Comparison of ENCODE assay signal across 9 cellular contexts in genomic region chr1:159914252-159915018, GRCh38. TPM values are rescaled to one million over a fixed set of nuclear protein-coding genes. Genes with fewer than 3 reads are reported as not detected.
A peak's percentile ranks its signal among the peaks of the same experiment; 100 is the strongest.
DNase-seq lines count a peak whose midpoint lies in the region; ATAC-seq and TF ChIP-seq lines count a peak whose summit lies in the region.
"Had no signal": no experiment of that assay in that cellular context is flagged by ENCODE, and none has a peak within 500 bp of the region (broad histone marks: within the 10 kb centered on the region; RNA-seq: fewer than 3 reads in every experiment).

No MANE protein-coding gene starts in this region.

- POLR2A ChIA-PET in activated B cell treated with CpG ODN at 0.5 μM for 24 hours (lab: Charles Lee) = no interaction called here

- no peak for ATAC-seq in activated CD8-positive, alpha-beta memory T cell treated with anti-CD3 and anti-CD28 coated beads, Interleukin-2, amount 10 ng/mL, durations not matched to agents 7 days and 5 days
- ATAC-seq in activated B cell treated with CpG ODN at 0.5 μM for 24 hours (ENCODE audit: low read depth) (no peak), lower lobe of right lung (peak; percentile 46 to 56), upper lobe of right lung (peak; percentile 37), HG03159 (IDR thresholded peaks at IDR 0.05; ENCODE audit: unreplicated experiment) (no peak)

- peaks cover 23% of the 10 kb centered on the region for H3K36me3 Mint-ChIP-seq in activated CD8-positive, alpha-beta memory T cell treated with anti-CD3 and anti-CD28 coated beads, Interleukin-2, amount 10 ng/mL, durations not matched to agents 7 days and 5 days
- H3K36me3 Mint-ChIP-seq in activated B cell treated with CpG ODN at 0.5 μM for 24 hours (ENCODE audit: low read depth) = peaks cover 43% of the 10 kb centered on the region

- DNase-seq in activated CD8-positive, alpha-beta memory T cell treated with anti-CD3 and anti-CD28 coated beads, Interleukin-2, amount 10 ng/mL, durations not matched to agents 7 days and 5 days = no peak
- no peak for DNase-seq in activated CD8-positive, alpha-beta memory T cell treated with anti-CD3 and anti-CD28 coated beads, Interleukin-2, amount 50 U/mL, for 48 hours
- DNase-seq in activated B cell treated with CpG ODN at 0.5 μM for 24 hours (no peak), lower lobe of right lung (no peak), upper lobe of right lung (peak; percentile 57), tibial artery (no peak), cortex of kidney (lab: John Stamatoyannopoulos, UW) (no peak)
- DNase-seq: NCI-H1092 had no signal

- peaks cover 65% of the 10 kb centered on the region for H3K4me1 Mint-ChIP-seq in activated CD8-positive, alpha-beta memory T cell treated with anti-CD3 and anti-CD28 coated beads, Interleukin-2, amount 10 ng/mL, durations not matched to agents 7 days and 5 days
- H3K4me1 Mint-ChIP-seq in activated B cell treated with CpG ODN at 0.5 μM for 24 hours = peaks cover 70% of the 10 kb centered on the region

- CTCF ChIA-PET in activated CD8-positive, alpha-beta memory T cell treated with anti-CD3 and anti-CD28 coated beads, Interleukin-2, amount 10 ng/mL, durations not matched to agents 7 days and 5 days (lab: Charles Lee) = interaction anchor here (2.0 to 2.2 kb wide), 2 partner anchors 10 to 93 kb away, joined by 4 to 6 read pairs; partner anchors contain the start of gene TAGLN2
- CTCF ChIA-PET in activated B cell treated with CpG ODN at 0.5 μM for 24 hours (lab: Charles Lee) = no interaction called here

- no peak for TF ChIP-seq CTCF in activated B cell treated with CpG ODN at 0.5 μM for 24 hours (IDR thresholded peaks at IDR 0.05)
- TF ChIP-seq CTCF in lower lobe of right lung (IDR thresholded peaks at IDR 0.05) = no peak
- no peak for TF ChIP-seq CTCF in upper lobe of right lung (IDR thresholded peaks at IDR 0.05)
- TF ChIP-seq CTCF in tibial artery (IDR thresholded peaks at IDR 0.05) = no peak

- peaks cover 30% of the 10 kb centered on the region for H3K36me3 ChIP-seq in lower lobe of right lung
- peaks cover 31% of the 10 kb centered on the region for H3K36me3 ChIP-seq in upper lobe of right lung
- peaks cover 14 to 22% (median 19%) of the 10 kb centered on the region in 3 donors for H3K36me3 ChIP-seq in tibial artery

- H3K4me3 ChIP-seq in lower lobe of right lung (no peak overlapping the region), upper lobe of right lung (no peak overlapping the region), tibial artery (no peak overlapping the region)

- intact Hi-C loops in activated B cell treated with CpG ODN at 0.5 μM for 24 hours (cut with micrococcal nuclease) = no loop called here
- intact Hi-C loops in lower lobe of right lung (cut with DNase I) = no loop called here
- intact Hi-C loops in upper lobe of right lung (cut with DNase I) = no loop called here
- intact Hi-C loops in tibial artery (cut with DNase I; ENCODE audit: low total_unique reads) = no loop called here

- no peak overlapping the region for H3K4me3 Mint-ChIP-seq in activated CD8-positive, alpha-beta memory T cell treated with anti-CD3 and anti-CD28 coated beads, Interleukin-2, amount 10 ng/mL, durations not matched to agents 7 days and 5 days
- H3K4me3 Mint-ChIP-seq in activated B cell treated with CpG ODN at 0.5 μM for 24 hours = no peak overlapping the region

- H3K9me3 ChIP-seq in lower lobe of right lung = no peaks in the 10 kb centered on the region
- no peaks in the 10 kb centered on the region for H3K9me3 ChIP-seq in upper lobe of right lung
- no peaks in the 10 kb centered on the region for H3K9me3 ChIP-seq in tibial artery

- H3K4me1 ChIP-seq in lower lobe of right lung = peaks cover 76% of the 10 kb centered on the region
- peaks cover 67% of the 10 kb centered on the region for H3K4me1 ChIP-seq in upper lobe of right lung
- H3K4me1 ChIP-seq in tibial artery = peaks cover 0 to 46% (median 31%) of the 10 kb centered on the region in 4 donors

- H3K27ac ChIP-seq in lower lobe of right lung (peak overlapping the region; percentile 84), upper lobe of right lung (peak overlapping the region; percentile 42), tibial artery (no peak overlapping the region)

- H3K27me3 ChIP-seq in lower lobe of right lung (ENCODE audit: low read depth) = no peaks in the 10 kb centered on the region
- no peaks in the 10 kb centered on the region for H3K27me3 ChIP-seq in upper lobe of right lung
- no peaks in the 10 kb centered on the region for H3K27me3 ChIP-seq in tibial artery

- peak overlapping the region; percentile 3 for H3K27ac Mint-ChIP-seq in activated CD8-positive, alpha-beta memory T cell treated with anti-CD3 and anti-CD28 coated beads, Interleukin-2, amount 10 ng/mL, durations not matched to agents 7 days and 5 days
- peak overlapping the region; percentile 27 for H3K27ac Mint-ChIP-seq in activated B cell treated with CpG ODN at 0.5 μM for 24 hours

- no peaks in the 10 kb centered on the region for H3K9me3 Mint-ChIP-seq in activated CD8-positive, alpha-beta memory T cell treated with anti-CD3 and anti-CD28 coated beads, Interleukin-2, amount 10 ng/mL, durations not matched to agents 7 days and 5 days (ENCODE audit: low read depth)
- no peaks in the 10 kb centered on the region for H3K9me3 Mint-ChIP-seq in activated B cell treated with CpG ODN at 0.5 μM for 24 hours

- no peaks in the 10 kb centered on the region for H3K27me3 Mint-ChIP-seq in activated CD8-positive, alpha-beta memory T cell treated with anti-CD3 and anti-CD28 coated beads, Interleukin-2, amount 10 ng/mL, durations not matched to agents 7 days and 5 days
- no peaks in the 10 kb centered on the region for H3K27me3 Mint-ChIP-seq in activated B cell treated with CpG ODN at 0.5 μM for 24 hours

RNA-seq across cellular contexts. Expression of gene TAGLN2, which starts 10.9 kb away (rescaled TPM):
- total RNA-seq in activated CD8-positive, alpha-beta memory T cell treated with anti-CD3 and anti-CD28 coated beads, Interleukin-2, amount 10 ng/mL, durations not matched to agents 7 days and 5 days = 100 to 1,000 TPM; 479 to 513 TPM
- total RNA-seq in activated B cell treated with CpG ODN at 0.5 μM for 24 hours = 327 and 364 TPM in 2 replicates
- total RNA-seq in lower lobe of right lung = 451 TPM
- total RNA-seq in upper lobe of right lung = 435 TPM

RNA-seq across cellular contexts. Expression of gene CFAP45, which starts 14.5 kb away (rescaled TPM):
- 1 to 10 TPM; 1.3 to 1.6 TPM for total RNA-seq in activated CD8-positive, alpha-beta memory T cell treated with anti-CD3 and anti-CD28 coated beads, Interleukin-2, amount 10 ng/mL, durations not matched to agents 7 days and 5 days
- 1.2 and 1.8 TPM in 2 replicates for total RNA-seq in activated B cell treated with CpG ODN at 0.5 μM for 24 hours
- total RNA-seq in lower lobe of right lung = 10.2 TPM
- total RNA-seq in upper lobe of right lung = 1.9 TPM

RNA-seq across cellular contexts. Expression of gene IGSF9, which starts 31.0 kb away (rescaled TPM):
- not detected for total RNA-seq in activated CD8-positive, alpha-beta memory T cell treated with anti-CD3 and anti-CD28 coated beads, Interleukin-2, amount 10 ng/mL, durations not matched to agents 7 days and 5 days
- total RNA-seq in activated B cell treated with CpG ODN at 0.5 μM for 24 hours (not detected in 2 replicates), lower lobe of right lung (2.0 TPM), upper lobe of right lung (2.2 TPM)

RNA-seq across cellular contexts. Expression of gene SLAMF9, which starts 39.6 kb away (rescaled TPM):
- not detected for total RNA-seq in activated CD8-positive, alpha-beta memory T cell treated with anti-CD3 and anti-CD28 coated beads, Interleukin-2, amount 10 ng/mL, durations not matched to agents 7 days and 5 days
- total RNA-seq in activated B cell treated with CpG ODN at 0.5 μM for 24 hours (not detected in 2 replicates), lower lobe of right lung (not detected), upper lobe of right lung (not detected)

RNA-seq across cellular contexts. Expression of gene VSIG8, which starts 52.0 kb away (rescaled TPM):
- total RNA-seq in activated CD8-positive, alpha-beta memory T cell treated with anti-CD3 and anti-CD28 coated beads, Interleukin-2, amount 10 ng/mL, durations not matched to agents 7 days and 5 days = not detected
- total RNA-seq in activated B cell treated with CpG ODN at 0.5 μM for 24 hours = not detected in 2 replicates
- total RNA-seq in lower lobe of right lung = 0.35 TPM
- total RNA-seq in upper lobe of right lung = not detected

Comparison
In these comparisons a context has a peak if more than half of its experiments do, and no peak if none do; other contexts are left out.
1. ATAC-seq: peak in lower lobe of right lung (2 of 2) and upper lobe of right lung (single experiment); none in activated CD8-positive, alpha-beta memory T cell treated with anti-CD3 and anti-CD28 coated beads, Interleukin-2, amount 10 ng/mL, durations not matched to agents 7 days and 5 days (single experiment), activated B cell treated with CpG ODN at 0.5 μM for 24 hours (single experiment) and HG03159 (single experiment).
2. H3K27ac ChIP-seq: peak in lower lobe of right lung (single experiment) and upper lobe of right lung (single experiment); none in tibial artery (0 of 2).